Comparison of ENCODE assay signal across 20 cellular contexts in genomic region chr11:73191151-73191550, GRCh38. TPM values are rescaled to one million over a fixed set of nuclear protein-coding genes. Genes with fewer than 3 reads are reported as not detected.
DNase-seq lines count a peak whose midpoint lies in the region; ATAC-seq and TF ChIP-seq lines count a peak whose summit lies in the region.
"Had no signal": no experiment of that assay in that cellular context is flagged by ENCODE, and none has a peak within 500 bp of the region (broad histone marks: within the 10 kb centered on the region; RNA-seq: fewer than 3 reads in every experiment).

No MANE protein-coding gene starts in this region.

- no peaks in the 10 kb centered on the region for H3K4me1 Mint-ChIP-seq in activated T-helper 17 cell treated with anti-CD3 and anti-CD28 coated beads, Interleukin-2, amount 50 U/mL, for 72 hours

- peaks cover 73% of the 10 kb centered on the region for H3K4me1 ChIP-seq in suprapubic skin
- peaks cover 4% of the 10 kb centered on the region for H3K4me1 ChIP-seq in upper lobe of right lung
- H3K4me1 ChIP-seq: HAP-1, SJCRH30 had no signal

- H3K4me3 ChIP-seq in suprapubic skin: no peak overlapping the region
- H3K4me3 ChIP-seq in upper lobe of right lung: no peak overlapping the region
- H3K4me3 ChIP-seq: HAP-1, SJCRH30 had no signal

- peak overlapping the region; percentile 14 for H3K27ac Mint-ChIP-seq in activated T-helper 17 cell treated with anti-CD3 and anti-CD28 coated beads, Interleukin-2, amount 50 U/mL, for 72 hours

- no peak overlapping the region for H3K4me3 Mint-ChIP-seq in activated T-helper 17 cell treated with anti-CD3 and anti-CD28 coated beads, Interleukin-2, amount 50 U/mL, for 72 hours

- H3K27me3 ChIP-seq in suprapubic skin (no peaks in the 10 kb centered on the region), upper lobe of right lung (no peaks in the 10 kb centered on the region)
- H3K27me3 ChIP-seq: SJCRH30 had no signal

- H3K27ac ChIP-seq in suprapubic skin (no peak overlapping the region), upper lobe of right lung (no peak overlapping the region)
- H3K27ac ChIP-seq: SJCRH30 had no signal

- TF ChIP-seq POLR2A in suprapubic skin (IDR thresholded peaks at IDR 0.05): no peak

- TF ChIP-seq CTCF in suprapubic skin (IDR thresholded peaks at IDR 0.05): no peak
- no peak for TF ChIP-seq CTCF in upper lobe of right lung (IDR thresholded peaks at IDR 0.05)

- no peaks in the 10 kb centered on the region for H3K9me3 Mint-ChIP-seq in activated T-helper 17 cell treated with anti-CD3 and anti-CD28 coated beads, Interleukin-2, amount 50 U/mL, for 72 hours

- 46% methylated on average over 6 of the region's 6 CpGs for WGBS in suprapubic skin

- no peak for ATAC-seq in activated T-helper 17 cell treated with anti-CD3 and anti-CD28 coated beads, Interleukin-2, amount 50 U/mL, for 72 hours (replicated peaks)
- ATAC-seq in upper lobe of right lung: no peak

- H3K36me3 Mint-ChIP-seq in activated T-helper 17 cell treated with anti-CD3 and anti-CD28 coated beads, Interleukin-2, amount 50 U/mL, for 72 hours (ENCODE audit: low read depth): no peaks in the 10 kb centered on the region

- H3K9me3 ChIP-seq in suprapubic skin: no peaks in the 10 kb centered on the region
- H3K9me3 ChIP-seq in upper lobe of right lung: no peaks in the 10 kb centered on the region
- H3K9me3 ChIP-seq: HAP-1, SJCRH30 had no signal

- H3K27me3 Mint-ChIP-seq in activated T-helper 17 cell treated with anti-CD3 and anti-CD28 coated beads, Interleukin-2, amount 50 U/mL, for 72 hours: peaks cover 6% of the 10 kb centered on the region

- TF ChIP-seq EP300 in suprapubic skin (IDR thresholded peaks at IDR 0.05): no peak

- intact Hi-C loops in upper lobe of right lung (cut with DNase I): no loop called here

- H3K36me3 ChIP-seq in suprapubic skin: no peaks in the 10 kb centered on the region
- H3K36me3 ChIP-seq in upper lobe of right lung: no peaks in the 10 kb centered on the region
- H3K36me3 ChIP-seq: HAP-1, SJCRH30 had no signal

- DNase-seq in activated effector memory CD4-positive, alpha-beta T cell treated with anti-CD3 and anti-CD28 coated beads, Interleukin-2, amount 50 U/mL, for 16 hours: peak; percentile 48
- no peak for DNase-seq in activated effector memory CD4-positive, alpha-beta T cell treated with Interleukin-2 at 50 U/mL for 16 hours
- DNase-seq in mesenteric fat pad (ENCODE audit: low spot score) (peak; percentile 45), suprapubic skin (ENCODE audit: low spot score in 2 of 2) (peak; percentile 40 to 67), GM19240 (ENCODE audit: insufficient read length, low spot score) (no peak), upper lobe of right lung (no peak)
- no peak for DNase-seq in activated CD4-positive, alpha-beta T cell treated with anti-CD3 and anti-CD28 coated beads for 48 hours
- DNase-seq: C1 segment of cervical spinal cord, DMS 273 treated with DMSO at 0.1 percent for 48 hours, GF-D8, MV-4-11, NCI-H1417, NCI-H187 treated with DMSO at 0.1 percent for 48 hours, NCI-H69, RPMI8226, SJCRH30 had no signal

RNA-seq across cellular contexts. Expression of gene P2RY2, which starts 26.9 kb away (rescaled TPM):
- not detected for total RNA-seq in activated T-helper 17 cell treated with anti-CD3 and anti-CD28 coated beads, Interleukin-2, amount 50 U/mL, for 72 hours
- total RNA-seq in mesenteric fat pad: 1.4 TPM
- 10 to 100 TPM in 3 of 4 donors, 1 to 10 TPM in 1; 5.5 to 15.9 (median 12.8) TPM for total RNA-seq in suprapubic skin
- total RNA-seq in upper lobe of right lung: 7.4 TPM
- total RNA-seq: A172, OCI-LY7, SJCRH30 had no signal

RNA-seq across cellular contexts. Expression of gene FCHSD2, which starts 49.0 kb away (rescaled TPM):
- 10 to 100 TPM; 21.7 to 22.3 TPM for total RNA-seq in activated T-helper 17 cell treated with anti-CD3 and anti-CD28 coated beads, Interleukin-2, amount 50 U/mL, for 72 hours
- total RNA-seq in mesenteric fat pad (54.9 TPM), suprapubic skin (10 to 100 TPM in 1 of 4 donors, 1 to 10 TPM in 3; 5.7 to 16.8 (median 7.9) TPM), upper lobe of right lung (71.2 TPM)

Comparison
In these comparisons a context has a peak if more than half of its experiments do, and no peak if none do; other contexts are left out.
1. DNase-seq: peak in activated effector memory CD4-positive, alpha-beta T cell treated with anti-CD3 and anti-CD28 coated beads, Interleukin-2, amount 50 U/mL, for 16 hours (single experiment), mesenteric fat pad (single experiment) and suprapubic skin (2 of 2); none in activated effector memory CD4-positive, alpha-beta T cell treated with Interleukin-2 at 50 U/mL for 16 hours (single experiment), GM19240 (single experiment), upper lobe of right lung (single experiment) and activated CD4-positive, alpha-beta T cell treated with anti-CD3 and anti-CD28 coated beads for 48 hours (single experiment).